Comparison of ENCODE assay signal across 19 cellular contexts in the genomic region with DNA sequence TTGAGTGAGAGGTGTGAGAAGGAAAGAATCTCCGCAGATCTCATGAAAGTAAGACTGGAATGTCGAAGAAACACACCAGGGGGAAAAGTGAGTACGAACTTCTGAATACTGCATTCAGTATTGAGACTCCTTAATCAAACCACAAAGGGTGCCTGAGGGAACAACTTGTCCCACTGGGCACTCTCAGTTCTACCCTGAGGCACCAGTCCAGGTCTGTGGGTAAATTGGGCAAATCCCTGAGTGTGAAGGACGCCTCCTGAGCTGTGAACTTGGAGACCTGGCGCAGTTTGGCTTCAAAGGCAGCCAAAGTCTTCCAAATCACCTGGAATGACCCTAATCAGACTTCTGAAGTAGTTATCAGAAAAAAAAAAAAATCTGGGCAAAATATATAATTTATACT.
A peak's percentile ranks its signal among the peaks of the same experiment; 100 is the strongest.
DNase-seq lines count a peak whose midpoint lies in the region; ATAC-seq and TF ChIP-seq lines count a peak whose summit lies in the region.
"Had no signal": no experiment of that assay in that cellular context is flagged by ENCODE, and none has a peak within 500 bp of the region (broad histone marks: within the 10 kb centered on the region; RNA-seq: fewer than 3 reads in every experiment).

No MANE protein-coding gene starts in this region.

- no peaks in the 10 kb centered on the region for H3K27me3 Mint-ChIP-seq in endodermal cell (ENCODE audit: insufficient read depth)
- H3K27me3 Mint-ChIP-seq: B cell; CD4-positive, alpha-beta T cell had no signal

- DNase-seq in M059J (ENCODE audit: low read depth) (peak; percentile 69), endodermal cell (peak; percentile 44), left lung (no peak), substantia nigra (lab: John Stamatoyannopoulos, UW) (peak in 28 of 49 donors; percentile 2 to 67 (median 24)), NCI-H2107 treated with DMSO at 0.1 percent for 48 hours (lab: John Stamatoyannopoulos, UW; ENCODE audit: unreplicated experiment) (no peak), SIG-M5 (lab: John Stamatoyannopoulos, UW) (no peak)
- DNase-seq: ACHN; CD4-positive, alpha-beta T cell; DND-41; GF-D8; NCI-H1092 treated with DMSO at 0.1 percent for 48 hours; NCI-H1694; NCI-H774; SHP77 treated with DMSO at 0.1 percent for 48 hours had no signal

- 80 to 87% methylated on average over 1 to 5 of the region's 5 CpGs for WGBS in endodermal cell (ENCODE audit: insufficient coverage in 1 of 2, insufficient read length in 1 of 2), 2 experiments

- intact Hi-C loops in left lung (cut with DNase I): no loop called here

- peaks cover 24% of the 10 kb centered on the region for H3K4me1 Mint-ChIP-seq in endodermal cell

- H3K27me3 ChIP-seq in endodermal cell (ENCODE audit: control insufficient read depth, insufficient read depth, low read length, poor library complexity, severe bottlenecking) (no peaks in the 10 kb centered on the region), left lung (no peaks in the 10 kb centered on the region)

- H3K27ac Mint-ChIP-seq in endodermal cell: no peak overlapping the region
- H3K27ac Mint-ChIP-seq: B cell; CD4-positive, alpha-beta T cell had no signal

- no peaks in the 10 kb centered on the region for H3K9me3 Mint-ChIP-seq in endodermal cell
- H3K9me3 Mint-ChIP-seq: CD4-positive, alpha-beta T cell had no signal

- no peak overlapping the region for H3K4me3 Mint-ChIP-seq in endodermal cell
- H3K4me3 Mint-ChIP-seq: B cell; CD4-positive, alpha-beta T cell had no signal

- H3K9me3 ChIP-seq in endodermal cell (ENCODE audit: control insufficient read depth, low read length) (no peaks in the 10 kb centered on the region), left lung (no peaks in the 10 kb centered on the region)

- peaks cover 5% of the 10 kb centered on the region for H3K4me1 ChIP-seq in endodermal cell (ENCODE audit: control insufficient read depth, insufficient read depth, low read length)
- H3K4me1 ChIP-seq in left lung: peaks cover 0 to 15% of the 10 kb centered on the region in 2 donors

- H3K9ac ChIP-seq in endodermal cell (ENCODE audit: extremely low read depth, low read length, poor library complexity, severe bottlenecking): no peak overlapping the region

- H3K36me3 Mint-ChIP-seq in endodermal cell (ENCODE audit: low read depth): no peaks in the 10 kb centered on the region

- ATAC-seq in left lung (peak; percentile 69), HG03571 (IDR thresholded peaks at IDR 0.05; ENCODE audit: unreplicated experiment) (no peak)
- ATAC-seq: HCT116, Panc1 had no signal

- no peak overlapping the region for H3K27ac ChIP-seq in endodermal cell (ENCODE audit: low read depth, low read length)
- H3K27ac ChIP-seq in left lung: no peak overlapping the region
- H3K27ac ChIP-seq in substantia nigra (ENCODE audit: low read depth, low read length, poor library complexity, severe bottlenecking): no peak overlapping the region
- H3K27ac ChIP-seq: HL-60 had no signal

- H3K4me3 ChIP-seq in endodermal cell (ENCODE audit: low read length) (no peak overlapping the region), left lung (no peak overlapping the region)

- TF ChIP-seq CTCF in endodermal cell (conservative IDR thresholded peaks at IDR 0.05) (no peak), left lung (IDR thresholded peaks at IDR 0.05) (no peak)

- no peaks in the 10 kb centered on the region for H3K36me3 ChIP-seq in endodermal cell (ENCODE audit: control insufficient read depth, insufficient read depth, low read length)
- no peaks in the 10 kb centered on the region for H3K36me3 ChIP-seq in left lung

Comparison
In these comparisons a context has a peak if more than half of its experiments do, and no peak if none do; other contexts are left out.
1. DNase-seq: peak in M059J (single experiment), endodermal cell (single experiment) and substantia nigra (28 of 49); none in left lung (0 of 2), NCI-H2107 treated with DMSO at 0.1 percent for 48 hours (single experiment) and SIG-M5 (single experiment).